Comparison of ENCODE assay signal across 9 cellular contexts in genomic region chr11:128886401-128887119, GRCh38. TPM values are rescaled to one million over a fixed set of nuclear protein-coding genes. Genes with fewer than 3 reads are reported as not detected.
DNase-seq lines count a peak whose midpoint lies in the region; ATAC-seq and TF ChIP-seq lines count a peak whose summit lies in the region.
"Had no signal": no experiment of that assay in that cellular context is flagged by ENCODE, and none has a peak within 500 bp of the region (broad histone marks: within the 10 kb centered on the region; RNA-seq: fewer than 3 reads in every experiment).

No MANE protein-coding gene starts in this region.

- no peaks in the 10 kb centered on the region; the same call in 1 of the 3 replicates for H3K9me3 Mint-ChIP-seq in GM23338

- in situ Hi-C loops in ACHN (cut with HindIII; ENCODE audit: low pct_ligation_motif_present, low pct_unique_long_range_greater_than_20kb, low sequenced_read_pairs), result no loop called here

- H3K4me2 ChIP-seq in GM23338 (no peak overlapping the region), PC-3 (ENCODE audit: low read length) (no peak overlapping the region)

- peak; percentile 4; the same call in 1 of the 3 replicates for ATAC-seq in GM23338
- peak; percentile 55 for ATAC-seq in PC-3
- no peak for ATAC-seq in GM21723 (IDR thresholded peaks at IDR 0.05; ENCODE audit: unreplicated experiment)

- H3F3A ChIP-seq in GM23338 (replicated peaks; ENCODE audit: low read depth) (no peaks in the 10 kb centered on the region), PC-3 (ENCODE audit: low read length, unreplicated experiment) (no peaks in the 10 kb centered on the region)

- H2AFZ ChIP-seq in GM23338 (no peak overlapping the region), PC-3 (ENCODE audit: low read length) (no peak overlapping the region)

- no peak overlapping the region for H3K4me3 Mint-ChIP-seq in GM23338

- H3K27ac Mint-ChIP-seq in GM23338, result no peak overlapping the region

- H3K4me1 Mint-ChIP-seq in GM23338, result peaks cover 30% of the 10 kb centered on the region

- intact Hi-C loops in PC-3 (cut with micrococcal nuclease), result loop anchor here (5.0 to 10.0 kb wide), 3 partner anchors 138 to 866 kb away; no protein-coding TSS in a partner anchor

- H4K20me1 ChIP-seq in GM23338 (replicated peaks; ENCODE audit: insufficient read depth) (peaks cover 13% of the 10 kb centered on the region; the same call in 1 of the 2 replicates), PC-3 (ENCODE audit: low read length) (no peaks in the 10 kb centered on the region)

- H3K27ac ChIP-seq in GM23338 (ENCODE audit: low read depth) (no peak overlapping the region), PC-3 (ENCODE audit: low read length) (no peak overlapping the region), cardiac muscle cell (no peak overlapping the region)

- H3K4me1 ChIP-seq in GM23338 (ENCODE audit: insufficient read depth) (peaks cover 18% of the 10 kb centered on the region; the same call in 1 of the 2 replicates), PC-3 (ENCODE audit: insufficient read depth, low read length) (peaks cover 5% of the 10 kb centered on the region; the same call in 1 of the 2 replicates), cardiac muscle cell (ENCODE audit: low read depth) (peaks cover 34% of the 10 kb centered on the region)

- H3K27me3 Mint-ChIP-seq in GM23338 (ENCODE audit: insufficient read depth, low read depth, poor library complexity), result peaks cover 57% of the 10 kb centered on the region

- POLR2A ChIA-PET in PC-3 (lab: Charles Lee; ENCODE audit: unreplicated experiment), result no interaction called here

- DNase-seq in ACHN, result peak; percentile 27
- peak; percentile 53 for DNase-seq in GM23338 (ENCODE audit: low spot score)
- peak; percentile 66 for DNase-seq in PC-3
- DNase-seq in cardiac muscle cell (ENCODE audit: low read depth in 1 of 2, low spot score in 1 of 2), result peak in 1 of 2 donors; percentile 84
- DNase-seq in dedifferentiated amniotic fluid mesenchymal stem cell (ENCODE audit: extremely low spot score), result no peak
- no peak for DNase-seq in foreskin melanocyte
- no peak for DNase-seq in HPDE6-E6E7 (ENCODE audit: extremely low spot score)
- DNase-seq: stimulated activated CD4-positive, alpha-beta T cell treated with anti-CD3 and anti-CD28 coated beads, Interleukin-4, amount 100 ng/mL, for 4 hours had no signal

- no peaks in the 10 kb centered on the region for H3K9me3 ChIP-seq in PC-3 (ENCODE audit: low read length)
- no peaks in the 10 kb centered on the region for H3K9me3 ChIP-seq in cardiac muscle cell (ENCODE audit: low read depth)

- TF ChIP-seq CTCF in GM23338 (conservative IDR thresholded peaks at IDR 0.05; ENCODE audit: low read depth in 2 of 2) (peak; percentile 35 to 61; a peak in 2 of 4 replicates), PC-3 (conservative IDR thresholded peaks at IDR 0.05; ENCODE audit: low read depth, low read length) (peak; percentile 64), cardiac muscle cell (IDR thresholded peaks at IDR 0.05; ENCODE audit: low read depth, low read length) (peak; percentile 8)

- H3K79me2 ChIP-seq in GM23338 (replicated peaks; ENCODE audit: insufficient read depth) (no peaks in the 10 kb centered on the region), PC-3 (ENCODE audit: low read length) (no peaks in the 10 kb centered on the region)

- H3K36me3 Mint-ChIP-seq in GM23338 (ENCODE audit: low read depth), result no peaks in the 10 kb centered on the region

- BruUV-seq in PC-3 (replicated peaks; lab: Mats Ljungman, UMichigan), result no TSS peak

- no peaks in the 10 kb centered on the region; the same call in 1 of the 2 replicates for H3K36me3 ChIP-seq in GM23338 (ENCODE audit: insufficient read depth)
- H3K36me3 ChIP-seq in PC-3 (ENCODE audit: low read depth, low read length), result no peaks in the 10 kb centered on the region
- H3K36me3 ChIP-seq in cardiac muscle cell, result no peaks in the 10 kb centered on the region

- CTCF ChIA-PET in PC-3 (lab: Charles Lee), result interaction anchor here (0.9 to 3.3 kb wide), 2 partner anchors 62 to 70 kb away, joined by 5 to 41 read pairs; no protein-coding TSS in a partner anchor

- H3K4me3 ChIP-seq in GM23338 (no peak overlapping the region), PC-3 (ENCODE audit: low read length) (no peak overlapping the region), cardiac muscle cell (no peak overlapping the region)

- no peak overlapping the region for H3K9ac ChIP-seq in PC-3 (ENCODE audit: low read length)

- H3K9me2 ChIP-seq in GM23338 (ENCODE audit: insufficient read depth), result no peaks in the 10 kb centered on the region
- no peaks in the 10 kb centered on the region for H3K9me2 ChIP-seq in PC-3 (replicated peaks; ENCODE audit: low read length)

- H3K27me3 ChIP-seq in GM23338 (ENCODE audit: insufficient read depth) (peaks cover 62% of the 10 kb centered on the region), PC-3 (ENCODE audit: low read length) (peaks cover 13% of the 10 kb centered on the region; the same call in 1 of the 2 replicates), cardiac muscle cell (no peaks in the 10 kb centered on the region)

TF ChIP-seq in GM23338, 12 proteins besides CTCF, POLR2A, EP300 and RAD21 (continues in another document):
- no peak for TF ChIP-seq EZH2phosphoT487 (IDR thresholded peaks at IDR 0.05; ENCODE audit: unreplicated experiment)
- TF ChIP-seq, protein P1, sequence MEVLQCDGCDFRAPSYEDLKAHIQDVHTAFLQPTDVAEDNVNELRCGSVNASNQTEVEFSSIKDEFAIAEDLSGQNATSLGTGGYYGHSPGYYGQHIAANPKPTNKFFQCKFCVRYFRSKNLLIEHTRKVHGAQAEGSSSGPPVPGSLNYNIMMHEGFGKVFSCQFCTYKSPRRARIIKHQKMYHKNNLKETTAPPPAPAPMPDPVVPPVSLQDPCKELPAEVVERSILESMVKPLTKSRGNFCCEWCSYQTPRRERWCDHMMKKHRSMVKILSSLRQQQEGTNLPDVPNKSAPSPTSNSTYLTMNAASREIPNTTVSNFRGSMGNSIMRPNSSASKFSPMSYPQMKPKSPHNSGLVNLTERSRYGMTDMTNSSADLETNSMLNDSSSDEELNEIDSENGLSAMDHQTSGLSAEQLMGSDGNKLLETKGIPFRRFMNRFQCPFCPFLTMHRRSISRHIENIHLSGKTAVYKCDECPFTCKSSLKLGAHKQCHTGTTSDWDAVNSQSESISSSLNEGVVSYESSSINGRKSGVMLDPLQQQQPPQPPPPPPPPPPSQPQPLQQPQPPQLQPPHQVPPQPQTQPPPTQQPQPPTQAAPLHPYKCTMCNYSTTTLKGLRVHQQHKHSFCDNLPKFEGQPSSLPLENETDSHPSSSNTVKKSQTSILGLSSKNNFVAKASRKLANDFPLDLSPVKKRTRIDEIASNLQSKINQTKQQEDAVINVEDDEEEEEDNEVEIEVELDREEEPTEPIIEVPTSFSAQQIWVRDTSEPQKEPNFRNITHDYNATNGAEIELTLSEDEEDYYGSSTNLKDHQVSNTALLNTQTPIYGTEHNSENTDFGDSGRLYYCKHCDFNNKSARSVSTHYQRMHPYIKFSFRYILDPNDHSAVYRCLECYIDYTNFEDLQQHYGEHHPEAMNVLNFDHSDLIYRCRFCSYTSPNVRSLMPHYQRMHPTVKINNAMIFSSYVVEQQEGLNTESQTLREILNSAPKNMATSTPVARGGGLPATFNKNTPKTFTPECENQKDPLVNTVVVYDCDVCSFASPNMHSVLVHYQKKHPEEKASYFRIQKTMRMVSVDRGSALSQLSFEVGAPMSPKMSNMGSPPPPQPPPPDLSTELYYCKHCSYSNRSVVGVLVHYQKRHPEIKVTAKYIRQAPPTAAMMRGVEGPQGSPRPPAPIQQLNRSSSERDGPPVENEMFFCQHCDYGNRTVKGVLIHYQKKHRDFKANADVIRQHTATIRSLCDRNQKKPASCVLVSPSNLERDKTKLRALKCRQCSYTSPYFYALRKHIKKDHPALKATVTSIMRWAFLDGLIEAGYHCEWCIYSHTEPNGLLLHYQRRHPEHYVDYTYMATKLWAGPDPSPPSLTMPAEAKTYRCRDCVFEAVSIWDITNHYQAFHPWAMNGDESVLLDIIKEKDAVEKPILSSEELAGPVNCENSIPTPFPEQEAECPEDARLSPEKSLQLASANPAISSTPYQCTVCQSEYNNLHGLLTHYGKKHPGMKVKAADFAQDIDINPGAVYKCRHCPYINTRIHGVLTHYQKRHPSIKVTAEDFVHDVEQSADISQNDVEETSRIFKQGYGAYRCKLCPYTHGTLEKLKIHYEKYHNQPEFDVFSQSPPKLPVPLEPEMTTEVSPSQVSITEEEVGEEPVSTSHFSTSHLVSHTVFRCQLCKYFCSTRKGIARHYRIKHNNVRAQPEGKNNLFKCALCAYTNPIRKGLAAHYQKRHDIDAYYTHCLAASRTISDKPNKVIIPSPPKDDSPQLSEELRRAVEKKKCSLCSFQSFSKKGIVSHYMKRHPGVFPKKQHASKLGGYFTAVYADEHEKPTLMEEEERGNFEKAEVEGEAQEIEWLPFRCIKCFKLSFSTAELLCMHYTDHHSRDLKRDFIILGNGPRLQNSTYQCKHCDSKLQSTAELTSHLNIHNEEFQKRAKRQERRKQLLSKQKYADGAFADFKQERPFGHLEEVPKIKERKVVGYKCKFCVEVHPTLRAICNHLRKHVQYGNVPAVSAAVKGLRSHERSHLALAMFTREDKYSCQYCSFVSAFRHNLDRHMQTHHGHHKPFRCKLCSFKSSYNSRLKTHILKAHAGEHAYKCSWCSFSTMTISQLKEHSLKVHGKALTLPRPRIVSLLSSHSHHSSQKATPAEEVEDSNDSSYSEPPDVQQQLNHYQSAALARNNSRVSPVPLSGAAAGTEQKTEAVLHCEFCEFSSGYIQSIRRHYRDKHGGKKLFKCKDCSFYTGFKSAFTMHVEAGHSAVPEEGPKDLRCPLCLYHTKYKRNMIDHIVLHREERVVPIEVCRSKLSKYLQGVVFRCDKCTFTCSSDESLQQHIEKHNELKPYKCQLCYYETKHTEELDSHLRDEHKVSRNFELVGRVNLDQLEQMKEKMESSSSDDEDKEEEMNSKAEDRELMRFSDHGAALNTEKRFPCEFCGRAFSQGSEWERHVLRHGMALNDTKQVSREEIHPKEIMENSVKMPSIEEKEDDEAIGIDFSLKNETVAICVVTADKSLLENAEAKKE (CRISPR knock-in tag; IDR thresholded peaks at IDR 0.05), result no peak
- no peak for TF ChIP-seq ZNF114 (CRISPR knock-in tag; IDR thresholded peaks at IDR 0.05)

RNA-seq across cellular contexts. Expression of gene KCNJ5, which starts 4.6 kb away (rescaled TPM):
- total RNA-seq in GM23338 (2014; rRNA removed; shearing (Covaris generic)), result not detected in 2 replicates
- polyA plus RNA-seq in GM23338 (2016; fragmentation: Nextera tagmentation; extraction: Ambion mirVana) (not detected in 2 replicates), cardiac muscle cell (44.8 and 58.3 TPM in 2 replicates)
- total RNA-seq in PC-3 (2014; rRNA removed) (not detected in 2 replicates), cardiac muscle cell (67.5 and 71.8 TPM in 2 replicates)

RNA-seq across cellular contexts. Expression of gene KCNJ1, which starts 19.5 kb away (rescaled TPM):
- total RNA-seq in GM23338 (2014; rRNA removed; shearing (Covaris generic)), result not detected in 2 replicates
- polyA plus RNA-seq in GM23338 (2016; fragmentation: Nextera tagmentation; extraction: Ambion mirVana) (0.16 and 0.42 TPM in 2 replicates), cardiac muscle cell (not detected in 2 replicates)
- total RNA-seq in PC-3 (2014; rRNA removed) (not detected in 2 replicates), cardiac muscle cell (not detected in 2 replicates)

RNA-seq across cellular contexts. Expression of gene TP53AIP1, which starts 56.1 kb away (rescaled TPM):
- 0.07 TPM in 1 of 2 replicates, not detected in the other for total RNA-seq in GM23338 (2014; rRNA removed; shearing (Covaris generic))
- polyA plus RNA-seq in GM23338 (2016; fragmentation: Nextera tagmentation; extraction: Ambion mirVana) (not detected in 2 replicates), cardiac muscle cell (0.26 and 0.83 TPM in 2 replicates)
- total RNA-seq in PC-3 (2014; rRNA removed) (0.17 and 0.58 TPM in 2 replicates), cardiac muscle cell (0.46 TPM in 1 of 2 replicates, not detected in the other)

Comparison
In these comparisons a context has a peak if more than half of its experiments do, and no peak if none do; other contexts are left out.
1. DNase-seq: peak in ACHN (single experiment), GM23338 (single experiment) and PC-3 (single experiment); none in dedifferentiated amniotic fluid mesenchymal stem cell (single experiment), foreskin melanocyte (single experiment) and HPDE6-E6E7 (single experiment).
2. CTCF ChIP-seq: peak in every context shown above with its lines; median percentile 64 in PC-3; 48 in GM23338; 8 in cardiac muscle cell.
3. RNA of gene KCNJ5, which starts 4.6 kb away (total RNA-seq): 67.5 to 71.8 TPM in cardiac muscle cell; not detected in GM23338 and not detected in PC-3; every median in the first group is over 10 times any median in the second.